In the genomic region with DNA sequence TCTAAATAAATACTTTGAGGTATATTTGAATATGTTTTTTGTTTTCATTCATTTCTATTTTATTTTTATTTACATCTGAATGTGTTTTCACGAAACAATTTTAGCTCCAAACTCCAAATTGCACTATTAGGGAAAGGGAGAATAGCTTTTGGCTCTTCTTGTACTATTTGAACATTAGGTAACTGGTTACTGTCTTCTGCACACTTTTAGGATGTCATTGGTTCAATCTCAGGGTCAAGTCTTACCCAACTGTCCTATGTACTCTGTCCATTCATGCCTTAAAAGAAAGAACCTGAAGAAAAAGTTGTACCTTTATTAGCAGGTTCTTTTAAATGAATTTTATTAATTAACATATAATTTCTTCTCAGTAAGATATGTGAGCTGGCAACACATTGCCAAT, we compare ENCODE assay signal across 21 cellular contexts. TPM values are rescaled to one million over a fixed set of nuclear protein-coding genes. Genes with fewer than 3 reads are reported as not detected.
A peak's percentile ranks its signal among the peaks of the same experiment; 100 is the strongest.
DNase-seq lines count a peak whose midpoint lies in the region; ATAC-seq, FAIRE-seq and TF ChIP-seq lines count a peak whose summit lies in the region.
"Had no signal": no experiment of that assay in that cellular context is flagged by ENCODE, and none has a peak within 500 bp of the region (broad histone marks: within the 10 kb centered on the region; RNA-seq: fewer than 3 reads in every experiment).

No MANE protein-coding gene starts in this region.

- DNase-seq in A673 (ENCODE audit: low spot score) = no peak
- no peak for DNase-seq in ascending aorta (ENCODE audit: low spot score in 2 of 2)
- DNase-seq in stomach = no peak
- DNase-seq in NCI-H226 = no peak
- DNase-seq in T-helper 1 cell = no peak
- no peak for DNase-seq in HTR-8/SVneo (ENCODE audit: insufficient read length, low spot score)
- DNase-seq: CD8-positive, alpha-beta memory T cell; GDM1; NCI-H1092; NCI-H146; NCI-H2081 treated with DMSO at 0.1 percent for 48 hours; NCI-H524; Peyer's patch; Right ventricle myocardium superior had no signal

- TF ChIP-seq CTCF in A673 (conservative IDR thresholded peaks at IDR 0.05; ENCODE audit: low read depth, low read length) (no peak), ascending aorta (IDR thresholded peaks at IDR 0.05) (no peak), stomach (IDR thresholded peaks at IDR 0.05) (no peak)

- H3K36me3 ChIP-seq in A673 (ENCODE audit: insufficient read depth, low read length, poor library complexity, severe bottlenecking) = no peaks in the 10 kb centered on the region
- no peaks in the 10 kb centered on the region for H3K36me3 ChIP-seq in ascending aorta
- no peaks in the 10 kb centered on the region for H3K36me3 ChIP-seq in muscle layer of colon (ENCODE audit: insufficient read depth, low read length)
- H3K36me3 ChIP-seq in stomach = no peaks in the 10 kb centered on the region
- H3K36me3 ChIP-seq: BLaER1 treated with 17β-estradiol and CSF1 and Interleukin-3, amounts not matched to agents 10 nM and 100 nM; Peyer's patch had no signal

- H3K4me1 ChIP-seq in A673 (ENCODE audit: insufficient read depth, low read length, poor library complexity, severe bottlenecking) (peaks cover 40% of the 10 kb centered on the region), ascending aorta (peaks cover 0 to 23% of the 10 kb centered on the region in 2 donors), muscle layer of colon (ENCODE audit: insufficient read depth, low read length) (peaks cover 62% of the 10 kb centered on the region), stomach (peaks cover 0 to 38% (median 11%) of the 10 kb centered on the region in 4 donors)
- H3K4me1 ChIP-seq: BLaER1 treated with 17β-estradiol and CSF1 and Interleukin-3, amounts not matched to agents 10 nM and 100 nM; Peyer's patch had no signal

- no peak for TF ChIP-seq EP300 in stomach (IDR thresholded peaks at IDR 0.05)

- POLR2A ChIA-PET in A673 (lab: Charles Lee; ENCODE audit: low non-redundant PET) = interaction anchor here (0.6 to 0.7 kb wide), 2 partner anchors 29 to 229 kb away, joined by 3 to 4 read pairs; no protein-coding TSS in a partner anchor

- CTCF ChIA-PET in A673 (lab: Charles Lee) = interaction anchor here (1.0 kb wide), 1 partner anchor 76 kb away, joined by 3 read pairs; no protein-coding TSS in a partner anchor

- intact Hi-C loops in A673 (cut with micrococcal nuclease; ENCODE audit: unreplicated experiment) (no loop called here), ascending aorta (cut with DNase I) (loop anchor here (5.0 kb wide), 1 partner anchor 52 kb away; the partner anchor contains the start of genes ITGA1 and PELO), stomach (cut with DNase I; ENCODE audit: low total_unique reads) (no loop called here)

- FAIRE-seq in HTR-8/SVneo (lab: Jason Lieb, UNC) = no peak
- FAIRE-seq: GM12878, HepG2 had no signal

- no peak overlapping the region for H3K4me3 ChIP-seq in A673 (ENCODE audit: low read depth, low read length, poor library complexity, severe bottlenecking)
- no peak overlapping the region for H3K4me3 ChIP-seq in ascending aorta
- no peak overlapping the region for H3K4me3 ChIP-seq in muscle layer of colon (ENCODE audit: low read depth in 1 of 2, low read length in 2 of 2)
- H3K4me3 ChIP-seq in stomach = no peak overlapping the region
- H3K4me3 ChIP-seq: BLaER1 treated with 17β-estradiol and CSF1 and Interleukin-3, amounts not matched to agents 10 nM and 100 nM; GM12878; GM23338; Peyer's patch had no signal

- no peak for ATAC-seq in HG03521 (IDR thresholded peaks at IDR 0.05; ENCODE audit: unreplicated experiment)
- ATAC-seq: GM12878, GM23338, HepG2 had no signal

- H3K9ac ChIP-seq in muscle layer of colon (ENCODE audit: low read length) = no peak overlapping the region
- H3K9ac ChIP-seq: BLaER1 treated with 17β-estradiol and CSF1 and Interleukin-3, amounts not matched to agents 10 nM and 100 nM; KMS-11 had no signal

- no peak for TF ChIP-seq POLR2A in stomach (IDR thresholded peaks at IDR 0.05)

- WGBS in stomach, 5 donors = 62 to 96% (median 93%) methylated on average over 1 of the region's 1 CpG

- peak overlapping the region; percentile 69 for H3K27ac ChIP-seq in A673 (ENCODE audit: low read depth, low read length, poor library complexity, severe bottlenecking)
- peak overlapping the region; percentile 80 to 83 for H3K27ac ChIP-seq in ascending aorta
- H3K27ac ChIP-seq in muscle layer of colon (ENCODE audit: low read depth, low read length) = peak overlapping the region; percentile 84
- peak overlapping the region in 4 of 5 donors; percentile 45 to 77 (median 64) for H3K27ac ChIP-seq in stomach
- H3K27ac ChIP-seq: BLaER1 treated with 17β-estradiol and CSF1 and Interleukin-3, amounts not matched to agents 10 nM and 100 nM; KMS-11 had no signal

- no peaks in the 10 kb centered on the region for H3K27me3 ChIP-seq in A673 (replicated peaks; ENCODE audit: insufficient read depth, low read depth, low read length, poor library complexity)
- no peaks in the 10 kb centered on the region for H3K27me3 ChIP-seq in ascending aorta
- no peaks in the 10 kb centered on the region for H3K27me3 ChIP-seq in muscle layer of colon (ENCODE audit: control insufficient read depth in 1 of 2, insufficient read depth in 2 of 2, low read length in 2 of 2)
- H3K27me3 ChIP-seq in stomach = no peaks in the 10 kb centered on the region
- H3K27me3 ChIP-seq: BLaER1 treated with 17β-estradiol and CSF1 and Interleukin-3, amounts not matched to agents 10 nM and 100 nM; Peyer's patch had no signal

- no TSS peak for BruUV-seq in A673 (replicated peaks; lab: Mats Ljungman, UMichigan)

- H3K9me3 ChIP-seq in A673 (ENCODE audit: low read depth, low read length, poor library complexity, severe bottlenecking) = no peaks in the 10 kb centered on the region
- no peaks in the 10 kb centered on the region for H3K9me3 ChIP-seq in ascending aorta
- no peaks in the 10 kb centered on the region for H3K9me3 ChIP-seq in muscle layer of colon (ENCODE audit: low read length)
- no peaks in the 10 kb centered on the region for H3K9me3 ChIP-seq in stomach
- H3K9me3 ChIP-seq: BLaER1 treated with 17β-estradiol and CSF1 and Interleukin-3, amounts not matched to agents 10 nM and 100 nM; Peyer's patch had no signal

RNA-seq across cellular contexts. Expression of gene ITGA1, which starts 51.6 kb away (rescaled TPM):
- total RNA-seq in A673 (2021) (7.8 and 8.1 TPM in 2 replicates), ascending aorta (42.7 TPM), stomach (100 to 1,000 TPM in 3 of 5 donors, 10 to 100 TPM in 2; 71.4 to 507 (median 145) TPM)
- 10 to 100 TPM in 1 of 3 donors, 1 to 10 TPM in 2; 2.7 to 11.9 (median 2.9) TPM for polyA plus RNA-seq in stomach

RNA-seq across cellular contexts. Expression of gene PELO, which starts 51.6 kb away (rescaled TPM):
- total RNA-seq in A673 (2021) = 20.0 and 20.3 TPM in 2 replicates
- total RNA-seq in ascending aorta = 39.1 TPM
- 10 to 100 TPM in 4 of 5 donors, 1 to 10 TPM in 1; 5.8 to 62.2 (median 12.8) TPM for total RNA-seq in stomach
- 10 to 100 TPM in 2 of 3 donors, 1 to 10 TPM in 1; 6.4 to 13.4 (median 12.3) TPM for polyA plus RNA-seq in stomach
